12 cellular contexts compared by ENCODE assay signal in the genomic region with DNA sequence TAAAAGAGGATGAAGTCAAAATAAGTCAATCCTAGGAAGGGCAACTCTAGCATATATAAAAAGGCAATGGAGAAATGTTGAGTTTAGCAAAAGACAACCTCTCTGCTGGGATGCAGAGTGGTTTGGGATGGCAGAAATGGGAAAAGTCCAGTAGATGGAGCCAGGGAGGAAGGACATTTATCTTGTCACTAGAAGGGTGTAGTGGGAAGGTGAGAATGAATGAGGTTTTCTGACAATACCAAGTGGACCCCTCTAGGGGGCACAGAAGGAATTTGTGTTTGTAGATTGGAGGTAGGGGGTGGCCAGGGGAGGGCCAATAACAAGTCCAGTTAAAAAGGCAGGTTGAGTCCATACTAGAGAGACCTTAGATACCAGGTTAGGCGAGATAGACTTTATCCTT.
DNase-seq lines count a peak whose midpoint lies in the region; ATAC-seq, FAIRE-seq and TF ChIP-seq lines count a peak whose summit lies in the region.
"Had no signal": no experiment of that assay in that cellular context is flagged by ENCODE, and none has a peak within 500 bp of the region (broad histone marks: within the 10 kb centered on the region; RNA-seq: fewer than 3 reads in every experiment).

No MANE protein-coding gene starts in this region.

- no peak for TF ChIP-seq POLR2A in endothelial cell of umbilical vein (IDR thresholded peaks at IDR 0.05; ENCODE audit: low read depth, low read length)

- no peak overlapping the region for H3K4me3 Mint-ChIP-seq in activated naive CD8-positive, alpha-beta T cell treated with anti-CD3 and anti-CD28 coated beads, Interleukin-2, amount 10 ng/mL, durations not matched to agents 7 days and 5 days
- H3K4me3 Mint-ChIP-seq in activated naive CD8-positive, alpha-beta T cell treated with anti-CD3 and anti-CD28 coated beads for 36 hours: no peak overlapping the region
- H3K4me3 Mint-ChIP-seq in progenitor cell of endocrine pancreas (ENCODE audit: low read depth): no peak overlapping the region
- H3K4me3 Mint-ChIP-seq in CD8-positive, alpha-beta memory T cell: no peak overlapping the region
- H3K4me3 Mint-ChIP-seq: B cell had no signal

- POLR2A ChIA-PET in activated naive CD8-positive, alpha-beta T cell treated with anti-CD3 and anti-CD28 coated beads, Interleukin-2, amount 10 ng/mL, durations not matched to agents 7 days and 5 days (lab: Charles Lee): no interaction called here
- POLR2A ChIA-PET in endothelial cell of umbilical vein (lab: Charles Lee): no interaction called here
- POLR2A ChIA-PET in CD8-positive, alpha-beta memory T cell (lab: Charles Lee): no interaction called here

- H3K4me1 ChIP-seq in endothelial cell of umbilical vein (ENCODE audit: control insufficient read depth, extremely low read depth, insufficient read depth, low read length): no peaks in the 10 kb centered on the region
- H3K4me1 ChIP-seq in CD8-positive, alpha-beta memory T cell (ENCODE audit: insufficient read depth, low read length): no peaks in the 10 kb centered on the region

- H3K9me1 ChIP-seq in endothelial cell of umbilical vein (replicated peaks; ENCODE audit: control insufficient read depth, extremely low read depth, insufficient read depth, low read length): no peaks in the 10 kb centered on the region

- no peaks in the 10 kb centered on the region for H3K9me3 ChIP-seq in endothelial cell of umbilical vein (replicated peaks; ENCODE audit: control insufficient read depth, insufficient read depth, low read length)
- H3K9me3 ChIP-seq in CD8-positive, alpha-beta memory T cell (ENCODE audit: low read length): no peaks in the 10 kb centered on the region

- no peak overlapping the region for H3K27ac ChIP-seq in endothelial cell of umbilical vein (ENCODE audit: insufficient read depth, low read depth, low read length)
- H3K27ac ChIP-seq in CD8-positive, alpha-beta memory T cell (ENCODE audit: low read depth, low read length): no peak overlapping the region

- no peaks in the 10 kb centered on the region for H3K4me1 Mint-ChIP-seq in activated naive CD8-positive, alpha-beta T cell treated with anti-CD3 and anti-CD28 coated beads, Interleukin-2, amount 10 ng/mL, durations not matched to agents 7 days and 5 days
- no peaks in the 10 kb centered on the region for H3K4me1 Mint-ChIP-seq in activated naive CD8-positive, alpha-beta T cell treated with anti-CD3 and anti-CD28 coated beads for 36 hours
- H3K4me1 Mint-ChIP-seq in progenitor cell of endocrine pancreas (ENCODE audit: low read depth): no peaks in the 10 kb centered on the region
- no peaks in the 10 kb centered on the region for H3K4me1 Mint-ChIP-seq in CD8-positive, alpha-beta memory T cell
- H3K4me1 Mint-ChIP-seq: B cell had no signal

- intact Hi-C loops in endothelial cell of umbilical vein (cut with micrococcal nuclease): no loop called here

- peak in 1 of 2 donors; percentile 1 for TF ChIP-seq CTCF in endothelial cell of umbilical vein (IDR thresholded peaks at IDR 0.05; ENCODE audit: extremely low read depth in 1 of 2, insufficient read depth in 1 of 2, low read depth in 1 of 2, low read length in 2 of 2)
- TF ChIP-seq CTCF in progenitor cell of endocrine pancreas (IDR thresholded peaks at IDR 0.05; ENCODE audit: unreplicated experiment): peak; percentile 12

- no peaks in the 10 kb centered on the region for H3K9me3 Mint-ChIP-seq in activated naive CD8-positive, alpha-beta T cell treated with anti-CD3 and anti-CD28 coated beads, Interleukin-2, amount 10 ng/mL, durations not matched to agents 7 days and 5 days
- no peaks in the 10 kb centered on the region for H3K9me3 Mint-ChIP-seq in activated naive CD8-positive, alpha-beta T cell treated with anti-CD3 and anti-CD28 coated beads for 36 hours
- no peaks in the 10 kb centered on the region for H3K9me3 Mint-ChIP-seq in progenitor cell of endocrine pancreas (ENCODE audit: low read depth)
- no peaks in the 10 kb centered on the region for H3K9me3 Mint-ChIP-seq in CD8-positive, alpha-beta memory T cell

- dilution Hi-C loops in endothelial cell of umbilical vein (cut with MboI; ENCODE audit: extremely low pct_ligation_motif_present, low sequenced_read_pairs): no loop called here

- no peak overlapping the region for H3K4me3 ChIP-seq in endothelial cell of umbilical vein (replicated peaks in 1 of 3; ENCODE audit: insufficient read depth in 1 of 3, low read depth in 1 of 3, low read length in 3 of 3)
- no peak overlapping the region for H3K4me3 ChIP-seq in CD8-positive, alpha-beta memory T cell (ENCODE audit: low read length)

- H3K36me3 Mint-ChIP-seq in activated naive CD8-positive, alpha-beta T cell treated with anti-CD3 and anti-CD28 coated beads, Interleukin-2, amount 10 ng/mL, durations not matched to agents 7 days and 5 days: no peaks in the 10 kb centered on the region
- no peaks in the 10 kb centered on the region for H3K36me3 Mint-ChIP-seq in activated naive CD8-positive, alpha-beta T cell treated with anti-CD3 and anti-CD28 coated beads for 36 hours
- no peaks in the 10 kb centered on the region for H3K36me3 Mint-ChIP-seq in progenitor cell of endocrine pancreas (ENCODE audit: insufficient read depth)
- no peaks in the 10 kb centered on the region for H3K36me3 Mint-ChIP-seq in CD8-positive, alpha-beta memory T cell

- no peak overlapping the region for H3K4me2 ChIP-seq in endothelial cell of umbilical vein (ENCODE audit: insufficient read depth, low read length)

- no peak overlapping the region for H3K9ac ChIP-seq in endothelial cell of umbilical vein (replicated peaks; ENCODE audit: extremely low read depth, insufficient read depth, low read length)

- DNase-seq in activated naive CD8-positive, alpha-beta T cell treated with anti-CD3 and anti-CD28 coated beads, Interleukin-2, amount 10 ng/mL, durations not matched to agents 7 days and 5 days: no peak
- no peak for DNase-seq in activated naive CD8-positive, alpha-beta T cell treated with anti-CD3 and anti-CD28 coated beads for 36 hours
- DNase-seq in NCI-H748 (lab: John Stamatoyannopoulos, UW; ENCODE audit: unreplicated experiment): peak; percentile 54
- DNase-seq in endothelial cell of umbilical vein (ENCODE audit: low read depth, low spot score): no peak
- DNase-seq in progenitor cell of endocrine pancreas (ENCODE audit: low spot score, unreplicated experiment): no peak
- no peak for DNase-seq in CD8-positive, alpha-beta memory T cell
- DNase-seq in SK-N-DZ (ENCODE audit: low spot score): no peak
- DNase-seq: activated CD4-positive, alpha-beta T cell treated with anti-CD3 and anti-CD28 coated beads for 1 hour; activated effector memory CD4-positive, alpha-beta T cell treated with anti-CD3 and anti-CD28 coated beads, Interleukin-2, amount 50 U/mL, for 16 hours; RPMI8226 had no signal

- BruUV-seq in endothelial cell of umbilical vein (replicated peaks; lab: Mats Ljungman, UMichigan): no TSS peak

- H3K27ac Mint-ChIP-seq in activated naive CD8-positive, alpha-beta T cell treated with anti-CD3 and anti-CD28 coated beads, Interleukin-2, amount 10 ng/mL, durations not matched to agents 7 days and 5 days: peak overlapping the region; percentile 5
- no peak overlapping the region for H3K27ac Mint-ChIP-seq in activated naive CD8-positive, alpha-beta T cell treated with anti-CD3 and anti-CD28 coated beads for 36 hours
- no peak overlapping the region for H3K27ac Mint-ChIP-seq in progenitor cell of endocrine pancreas
- no peak overlapping the region for H3K27ac Mint-ChIP-seq in CD8-positive, alpha-beta memory T cell
- H3K27ac Mint-ChIP-seq: B cell had no signal

- H3K27me3 Mint-ChIP-seq in activated naive CD8-positive, alpha-beta T cell treated with anti-CD3 and anti-CD28 coated beads, Interleukin-2, amount 10 ng/mL, durations not matched to agents 7 days and 5 days: no peaks in the 10 kb centered on the region
- H3K27me3 Mint-ChIP-seq in activated naive CD8-positive, alpha-beta T cell treated with anti-CD3 and anti-CD28 coated beads for 36 hours: peaks cover 5% of the 10 kb centered on the region
- peaks cover 25% of the 10 kb centered on the region for H3K27me3 Mint-ChIP-seq in progenitor cell of endocrine pancreas
- H3K27me3 Mint-ChIP-seq in CD8-positive, alpha-beta memory T cell: peaks cover 0 to 9% of the 10 kb centered on the region in 2 donors

- H2AFZ ChIP-seq in endothelial cell of umbilical vein (ENCODE audit: low read depth, low read length): no peak overlapping the region

- H3K79me2 ChIP-seq in endothelial cell of umbilical vein (ENCODE audit: control insufficient read depth, insufficient read depth, low read length): no peaks in the 10 kb centered on the region

- no peaks in the 10 kb centered on the region for H4K20me1 ChIP-seq in endothelial cell of umbilical vein (replicated peaks; ENCODE audit: control insufficient read depth, extremely low read depth, insufficient read depth, low read length)

- peak; percentile 21 for FAIRE-seq in endothelial cell of umbilical vein (lab: Jason Lieb, UNC)

- CTCF ChIA-PET in endothelial cell of umbilical vein (lab: Charles Lee): interaction anchor here (1.2 kb wide), 1 partner anchor 13 kb away, joined by 3 read pairs; no protein-coding TSS in a partner anchor
- CTCF ChIA-PET in CD8-positive, alpha-beta memory T cell (lab: Charles Lee): interaction anchor here (1.6 kb wide), 1 partner anchor 10 kb away, joined by 3 read pairs; no protein-coding TSS in a partner anchor

- H3K36me3 ChIP-seq in endothelial cell of umbilical vein (ENCODE audit: control insufficient read depth in 2 of 2, extremely low read depth in 1 of 2, insufficient read depth in 2 of 2, low read length in 2 of 2): no peaks in the 10 kb centered on the region
- H3K36me3 ChIP-seq in CD8-positive, alpha-beta memory T cell (ENCODE audit: insufficient read depth, low read length): no peaks in the 10 kb centered on the region

- no peak for ATAC-seq in activated naive CD8-positive, alpha-beta T cell treated with anti-CD3 and anti-CD28 coated beads, Interleukin-2, amount 10 ng/mL, durations not matched to agents 7 days and 5 days (ENCODE audit: low read depth)
- ATAC-seq in GM21381 (IDR thresholded peaks at IDR 0.05; ENCODE audit: unreplicated experiment): no peak

- no peaks in the 10 kb centered on the region for H3K27me3 ChIP-seq in endothelial cell of umbilical vein (ENCODE audit: control insufficient read depth in 2 of 2, insufficient read depth in 2 of 2, low read length in 2 of 2)
- H3K27me3 ChIP-seq in CD8-positive, alpha-beta memory T cell (ENCODE audit: insufficient read depth, low read length, poor library complexity, severe bottlenecking): no peaks in the 10 kb centered on the region

TF ChIP-seq in endothelial cell of umbilical vein, 7 proteins besides CTCF, POLR2A, EP300 and RAD21 (continues in another document):
- TF ChIP-seq, protein P1, sequence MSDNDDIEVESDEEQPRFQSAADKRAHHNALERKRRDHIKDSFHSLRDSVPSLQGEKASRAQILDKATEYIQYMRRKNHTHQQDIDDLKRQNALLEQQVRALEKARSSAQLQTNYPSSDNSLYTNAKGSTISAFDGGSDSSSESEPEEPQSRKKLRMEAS (IDR thresholded peaks at IDR 0.05; ENCODE audit: insufficient read depth, insufficient read length): no peak
- TF ChIP-seq JUN (IDR thresholded peaks at IDR 0.05; ENCODE audit: borderline replicate concordance, insufficient read depth, insufficient read length, low read depth) (no peak), POLR2AphosphoS5 (IDR thresholded peaks at IDR 0.05; ENCODE audit: insufficient read depth, low read depth, low read length) (no peak), MYC (IDR thresholded peaks at IDR 0.05; ENCODE audit: low read depth, low read length) (no peak)
